Comparison of ENCODE assay signal across 24 cellular contexts in genomic region chr1:57916034-57916433, GRCh38.
DNase-seq lines count a peak whose midpoint lies in the region; ATAC-seq, FAIRE-seq and TF ChIP-seq lines count a peak whose summit lies in the region.
"Had no signal": no experiment of that assay in that cellular context is flagged by ENCODE, and none has a peak within 500 bp of the region (broad histone marks: within the 10 kb centered on the region; RNA-seq: fewer than 3 reads in every experiment).

No MANE protein-coding gene starts in this region.

- H3K4me1 Mint-ChIP-seq in natural killer cell treated with Interleukin-12 subunit alpha and Interleukin-12 subunit beta and Interleukin-15 and Interleukin-18, amount 100 ng/mL, for 72 hours (ENCODE audit: low read depth in 2 of 2), result no peaks in the 10 kb centered on the region
- H3K4me1 Mint-ChIP-seq: B cell; CD4-positive, CD25-positive, alpha-beta regulatory T cell had no signal

- dilution Hi-C loops in mammary epithelial cell (cut with HindIII; ENCODE audit: low sequenced_read_pairs), result no loop called here

- no peaks in the 10 kb centered on the region for H3K79me2 ChIP-seq in mammary epithelial cell (ENCODE audit: insufficient read depth, low read length)

- H3K9ac ChIP-seq in mammary epithelial cell (ENCODE audit: insufficient read depth, low read length), result no peak overlapping the region
- H3K9ac ChIP-seq: BLaER1, GM23248 had no signal

- BruUV-seq in mammary epithelial cell (replicated peaks; lab: Mats Ljungman, UMichigan), result no TSS peak

- ATAC-seq in foreskin keratinocyte (peak; percentile 67), HG03025 (IDR thresholded peaks at IDR 0.05; ENCODE audit: low FRiP score, unreplicated experiment) (no peak), HG03432 (IDR thresholded peaks at IDR 0.05; ENCODE audit: unreplicated experiment) (no peak)
- ATAC-seq in natural killer cell treated with Interleukin-12 subunit alpha and Interleukin-12 subunit beta and Interleukin-15 and Interleukin-18, amount 100 ng/mL, for 72 hours, result no peak
- ATAC-seq: CD8-positive, alpha-beta T cell had no signal

- no peaks in the 10 kb centered on the region for H3K9me3 ChIP-seq in mammary epithelial cell (replicated peaks; ENCODE audit: insufficient read depth, low read length)
- no peaks in the 10 kb centered on the region for H3K9me3 ChIP-seq in breast epithelium
- H3K9me3 ChIP-seq: BLaER1, Caco-2 had no signal

- CTCF ChIA-PET in mammary epithelial cell (lab: Charles Lee; ENCODE audit: low non-redundant PET), result no interaction called here

- H3K4me3 ChIP-seq in mammary epithelial cell (replicated peaks in 1 of 3; ENCODE audit: insufficient read depth in 1 of 3, low read depth in 2 of 3, low read length in 3 of 3) (no peak overlapping the region), breast epithelium (no peak overlapping the region), bronchial epithelial cell (ENCODE audit: low read depth, low read length) (no peak overlapping the region)
- H3K4me3 ChIP-seq: BLaER1, GM23248 had no signal

- FAIRE-seq in bronchial epithelial cell (lab: Jason Lieb, UNC), result no peak
- FAIRE-seq: A204.1, G401.6, GM12892, H1 had no signal

- H3K27ac ChIP-seq in mammary epithelial cell (ENCODE audit: insufficient read depth, low read depth, low read length), result no peak overlapping the region
- H3K27ac ChIP-seq in breast epithelium, result no peak overlapping the region
- H3K27ac ChIP-seq in foreskin keratinocyte, result no peak overlapping the region
- H3K27ac ChIP-seq: 22Rv1, BLaER1, C4-2B, GM23248 had no signal

- no peaks in the 10 kb centered on the region for H3K27me3 ChIP-seq in mammary epithelial cell (ENCODE audit: insufficient read depth, low read length)
- no peaks in the 10 kb centered on the region for H3K27me3 ChIP-seq in breast epithelium
- no peaks in the 10 kb centered on the region for H3K27me3 ChIP-seq in bronchial epithelial cell (ENCODE audit: control insufficient read depth, insufficient read depth, low read length)
- H3K27me3 ChIP-seq in foreskin keratinocyte, result no peaks in the 10 kb centered on the region
- H3K27me3 ChIP-seq: BLaER1 had no signal

- DNase-seq in mammary epithelial cell (peak; percentile 48), breast epithelium (ENCODE audit: low spot score in 2 of 2) (no peak), bronchial epithelial cell (ENCODE audit: low read depth) (peak; percentile 72), foreskin keratinocyte (peak; percentile 24 to 63), epidermal melanocyte (ENCODE audit: insufficient read length, low spot score) (no peak)
- DNase-seq in natural killer cell treated with Interleukin-12 subunit alpha and Interleukin-12 subunit beta and Interleukin-15 and Interleukin-18, amount 100 ng/mL, for 72 hours (ENCODE audit: low spot score), result no peak
- DNase-seq: Caco-2; CD4-positive, CD25-positive, alpha-beta regulatory T cell; CD8-positive, alpha-beta T cell; DMS153; DND-41; GM23248; H7; HCEC 1CT had no signal

- no peak overlapping the region for H3K4me3 Mint-ChIP-seq in natural killer cell treated with Interleukin-12 subunit alpha and Interleukin-12 subunit beta and Interleukin-15 and Interleukin-18, amount 100 ng/mL, for 72 hours
- H3K4me3 Mint-ChIP-seq: B cell; CD4-positive, CD25-positive, alpha-beta regulatory T cell; CD8-positive, alpha-beta T cell had no signal

- TF ChIP-seq CTCF in mammary epithelial cell (conservative IDR thresholded peaks at IDR 0.05 in 1 of 2, IDR thresholded peaks at IDR 0.05 in 1 of 2; ENCODE audit: extremely low read depth in 1 of 2, insufficient read depth in 1 of 2, low read depth in 1 of 2, low read length in 2 of 2) (no peak), breast epithelium (IDR thresholded peaks at IDR 0.05) (no peak), bronchial epithelial cell (IDR thresholded peaks at IDR 0.05; ENCODE audit: insufficient read depth, low read length, severe bottlenecking) (no peak), foreskin keratinocyte (conservative IDR thresholded peaks at IDR 0.05) (no peak)

- H4K20me1 ChIP-seq in mammary epithelial cell (ENCODE audit: insufficient read depth, low read length), result no peaks in the 10 kb centered on the region
- H4K20me1 ChIP-seq: BLaER1 had no signal

- intact Hi-C loops in mammary epithelial cell (cut with micrococcal nuclease) (no loop called here), breast epithelium (cut with DNase I; ENCODE audit: low total_unique reads) (no loop called here)

- no peak for TF ChIP-seq POLR2A in breast epithelium (IDR thresholded peaks at IDR 0.05)

- H3K4me1 ChIP-seq in mammary epithelial cell (ENCODE audit: insufficient read depth, low read length) (no peaks in the 10 kb centered on the region), breast epithelium (no peaks in the 10 kb centered on the region), foreskin keratinocyte (peaks cover 4% of the 10 kb centered on the region)
- H3K4me1 ChIP-seq: Caco-2 had no signal

- H3K4me2 ChIP-seq in mammary epithelial cell (ENCODE audit: insufficient read depth, low read depth, low read length), result no peak overlapping the region
- H3K4me2 ChIP-seq: BLaER1 had no signal

- WGBS in mammary epithelial cell (ENCODE audit: low coverage, missing lambda C conversion rate), result 86% methylated on average over 6 of the region's 6 CpGs

- peaks cover 0 to 3% of the 10 kb centered on the region in 2 donors for H3K27me3 Mint-ChIP-seq in natural killer cell treated with Interleukin-12 subunit alpha and Interleukin-12 subunit beta and Interleukin-15 and Interleukin-18, amount 100 ng/mL, for 72 hours
- H3K27me3 Mint-ChIP-seq: B cell; CD4-positive, CD25-positive, alpha-beta regulatory T cell had no signal

- no peaks in the 10 kb centered on the region for H3K36me3 Mint-ChIP-seq in natural killer cell treated with Interleukin-12 subunit alpha and Interleukin-12 subunit beta and Interleukin-15 and Interleukin-18, amount 100 ng/mL, for 72 hours
- H3K36me3 Mint-ChIP-seq: CD4-positive, CD25-positive, alpha-beta regulatory T cell; CD8-positive, alpha-beta T cell had no signal

- in situ Hi-C loops in mammary epithelial cell (cut with MboI; ENCODE audit: low sequenced_read_pairs in 2 of 2), result no loop called here

- no peak overlapping the region for H2AFZ ChIP-seq in mammary epithelial cell (ENCODE audit: low read depth, low read length)
- H2AFZ ChIP-seq: GM23248 had no signal

- no peaks in the 10 kb centered on the region for H3K9me3 Mint-ChIP-seq in natural killer cell treated with Interleukin-12 subunit alpha and Interleukin-12 subunit beta and Interleukin-15 and Interleukin-18, amount 100 ng/mL, for 72 hours
- H3K9me3 Mint-ChIP-seq: CD8-positive, alpha-beta T cell had no signal

- H3K36me3 ChIP-seq in mammary epithelial cell (ENCODE audit: insufficient read depth, low read length) (no peaks in the 10 kb centered on the region), breast epithelium (no peaks in the 10 kb centered on the region), bronchial epithelial cell (ENCODE audit: control insufficient read depth, insufficient read depth, low read length) (no peaks in the 10 kb centered on the region)
- H3K36me3 ChIP-seq: BLaER1 had no signal

- H3K27ac Mint-ChIP-seq in natural killer cell treated with Interleukin-12 subunit alpha and Interleukin-12 subunit beta and Interleukin-15 and Interleukin-18, amount 100 ng/mL, for 72 hours, result no peak overlapping the region
- H3K27ac Mint-ChIP-seq: B cell; CD4-positive, CD25-positive, alpha-beta regulatory T cell; CD8-positive, alpha-beta T cell had no signal

Comparison
In these comparisons a context has a peak if more than half of its experiments do, and no peak if none do; other contexts are left out.
1. DNase-seq: peak in mammary epithelial cell (single experiment), bronchial epithelial cell (single experiment) and foreskin keratinocyte (2 of 2); none in breast epithelium (0 of 2), epidermal melanocyte (single experiment) and natural killer cell treated with Interleukin-12 subunit alpha and Interleukin-12 subunit beta and Interleukin-15 and Interleukin-18, amount 100 ng/mL, for 72 hours (single experiment).